In the genomic region with DNA sequence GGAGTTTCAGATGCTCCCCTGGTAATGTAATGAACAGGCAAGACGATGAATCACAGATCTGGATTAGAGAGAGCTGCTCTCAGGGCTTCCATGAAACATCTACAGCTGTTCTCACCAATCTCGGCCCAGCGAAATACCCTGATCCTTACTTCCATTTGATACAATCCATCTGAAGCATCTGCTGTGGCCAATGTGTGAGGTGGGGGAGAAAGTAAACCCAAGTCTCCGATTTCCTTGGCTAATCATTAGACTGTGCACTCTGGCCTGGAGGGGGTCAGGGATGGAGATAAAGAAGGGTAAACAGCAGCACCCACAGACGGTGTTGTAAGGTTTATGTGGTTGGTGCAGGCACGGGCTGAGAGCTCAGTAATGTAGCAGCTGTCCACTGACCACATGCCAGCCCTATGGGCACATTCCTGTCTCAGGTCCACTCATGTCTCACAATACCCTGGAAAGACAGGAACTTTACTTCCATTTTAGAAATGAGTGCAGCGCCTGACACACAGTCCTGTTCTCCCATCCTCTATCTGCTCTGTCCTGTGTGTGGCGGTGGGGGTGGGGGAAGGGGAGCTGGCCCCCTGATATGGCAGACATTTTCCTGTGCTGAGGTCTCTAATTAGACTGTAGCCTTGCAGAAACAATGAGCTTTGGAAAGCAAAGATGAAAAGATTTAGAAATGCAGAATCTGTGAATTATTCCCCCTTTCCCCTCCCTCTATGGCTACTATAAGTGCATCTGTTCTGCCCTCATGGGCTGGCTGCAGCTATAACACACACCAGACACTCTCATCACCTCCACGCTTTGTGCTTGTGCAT, we compare ENCODE assay signal across 1 cellular context.
TF ChIP-seq lines count a peak whose summit lies in the region.

No MANE protein-coding gene starts in this region.

TF ChIP-seq in HepG2, 621 proteins besides CTCF, POLR2A, EP300 and RAD21 (continued from another document and continues in another):
- TF ChIP-seq, protein P1, sequence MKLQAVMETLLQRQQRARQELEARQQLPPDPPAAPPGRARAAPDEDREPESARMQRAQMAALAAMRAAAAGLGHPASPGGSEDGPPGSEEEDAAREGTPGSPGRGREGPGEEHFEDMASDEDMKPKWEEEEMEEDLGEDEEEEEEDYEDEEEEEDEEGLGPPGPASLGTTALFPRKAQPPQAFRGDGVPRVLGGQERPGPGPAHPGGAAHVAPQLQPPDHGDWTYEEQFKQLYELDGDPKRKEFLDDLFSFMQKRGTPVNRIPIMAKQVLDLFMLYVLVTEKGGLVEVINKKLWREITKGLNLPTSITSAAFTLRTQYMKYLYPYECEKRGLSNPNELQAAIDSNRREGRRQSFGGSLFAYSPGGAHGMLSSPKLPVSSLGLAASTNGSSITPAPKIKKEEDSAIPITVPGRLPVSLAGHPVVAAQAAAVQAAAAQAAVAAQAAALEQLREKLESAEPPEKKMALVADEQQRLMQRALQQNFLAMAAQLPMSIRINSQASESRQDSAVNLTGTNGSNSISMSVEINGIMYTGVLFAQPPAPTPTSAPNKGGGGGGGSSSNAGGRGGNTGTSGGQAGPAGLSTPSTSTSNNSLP (IDR thresholded peaks at IDR 0.05; ENCODE audit: low read depth, low read length) = peak; percentile 82
- peak; percentile 83; the same call in 1 of the 2 replicates for TF ChIP-seq PITX1 (CRISPR knock-in tag; IDR thresholded peaks at IDR 0.05)
- peak; percentile 2; the same call in 1 of the 2 replicates for TF ChIP-seq TARDBP (CRISPR knock-in tag; IDR thresholded peaks at IDR 0.05)
- TF ChIP-seq, protein P2, sequence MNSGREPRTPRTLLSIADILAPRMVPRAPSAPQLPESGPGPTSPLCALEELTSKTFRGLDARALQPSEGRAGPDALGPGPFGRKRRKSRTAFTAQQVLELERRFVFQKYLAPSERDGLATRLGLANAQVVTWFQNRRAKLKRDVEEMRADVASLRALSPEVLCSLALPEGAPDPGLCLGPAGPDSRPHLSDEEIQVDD (CRISPR knock-in tag; IDR thresholded peaks at IDR 0.05; ENCODE audit: borderline replicate concordance) = no peak
- TF ChIP-seq SNAI1 (CRISPR knock-in tag; IDR thresholded peaks at IDR 0.05; ENCODE audit: borderline replicate concordance) = no peak
- no peak for TF ChIP-seq ATM (IDR thresholded peaks at IDR 0.05; ENCODE audit: borderline replicate concordance)
- TF ChIP-seq ZNF724P (CRISPR knock-in tag; IDR thresholded peaks at IDR 0.05; ENCODE audit: borderline replicate concordance) = no peak; the same call in 1 of the 2 replicates
- peak; percentile 47 for TF ChIP-seq ZFY (CRISPR knock-in tag; IDR thresholded peaks at IDR 0.05)
- peak; percentile 85 for TF ChIP-seq ZSCAN9 (CRISPR knock-in tag; IDR thresholded peaks at IDR 0.05; ENCODE audit: borderline replicate concordance)
- TF ChIP-seq FOXP1 (IDR thresholded peaks at IDR 0.05) = peak; percentile 33; the same call in 1 of the 2 replicates
- peak; percentile 95 for TF ChIP-seq FOXP1 (CRISPR knock-in tag; IDR thresholded peaks at IDR 0.05)
- peak; percentile 75 for TF ChIP-seq SAP130 (CRISPR knock-in tag; IDR thresholded peaks at IDR 0.05; ENCODE audit: low read depth)
- TF ChIP-seq FOXA1 (IDR thresholded peaks at IDR 0.05) = no peak; the same call in 1 of the 2 replicates
- TF ChIP-seq FOXA1 (CRISPR knock-in tag; IDR thresholded peaks at IDR 0.05) = peak; percentile 96
- TF ChIP-seq ZNF205 (CRISPR knock-in tag; IDR thresholded peaks at IDR 0.05) = no peak
- TF ChIP-seq, protein P3, sequence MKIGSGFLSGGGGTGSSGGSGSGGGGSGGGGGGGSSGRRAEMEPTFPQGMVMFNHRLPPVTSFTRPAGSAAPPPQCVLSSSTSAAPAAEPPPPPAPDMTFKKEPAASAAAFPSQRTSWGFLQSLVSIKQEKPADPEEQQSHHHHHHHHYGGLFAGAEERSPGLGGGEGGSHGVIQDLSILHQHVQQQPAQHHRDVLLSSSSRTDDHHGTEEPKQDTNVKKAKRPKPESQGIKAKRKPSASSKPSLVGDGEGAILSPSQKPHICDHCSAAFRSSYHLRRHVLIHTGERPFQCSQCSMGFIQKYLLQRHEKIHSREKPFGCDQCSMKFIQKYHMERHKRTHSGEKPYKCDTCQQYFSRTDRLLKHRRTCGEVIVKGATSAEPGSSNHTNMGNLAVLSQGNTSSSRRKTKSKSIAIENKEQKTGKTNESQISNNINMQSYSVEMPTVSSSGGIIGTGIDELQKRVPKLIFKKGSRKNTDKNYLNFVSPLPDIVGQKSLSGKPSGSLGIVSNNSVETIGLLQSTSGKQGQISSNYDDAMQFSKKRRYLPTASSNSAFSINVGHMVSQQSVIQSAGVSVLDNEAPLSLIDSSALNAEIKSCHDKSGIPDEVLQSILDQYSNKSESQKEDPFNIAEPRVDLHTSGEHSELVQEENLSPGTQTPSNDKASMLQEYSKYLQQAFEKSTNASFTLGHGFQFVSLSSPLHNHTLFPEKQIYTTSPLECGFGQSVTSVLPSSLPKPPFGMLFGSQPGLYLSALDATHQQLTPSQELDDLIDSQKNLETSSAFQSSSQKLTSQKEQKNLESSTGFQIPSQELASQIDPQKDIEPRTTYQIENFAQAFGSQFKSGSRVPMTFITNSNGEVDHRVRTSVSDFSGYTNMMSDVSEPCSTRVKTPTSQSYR (CRISPR knock-in tag; IDR thresholded peaks at IDR 0.05; ENCODE audit: borderline replicate concordance) = peak; percentile 87; the same call in 1 of the 2 replicates
- TF ChIP-seq SNAPC2 (CRISPR knock-in tag; IDR thresholded peaks at IDR 0.05) = 0 out of 2 replicates have a peak, but pooled peaks have one; percentile 13
- TF ChIP-seq MIER2 (CRISPR knock-in tag; IDR thresholded peaks at IDR 0.05) = peak; percentile 78
- peak; percentile 99 for TF ChIP-seq GFI1 (CRISPR knock-in tag; IDR thresholded peaks at IDR 0.05; ENCODE audit: borderline replicate concordance)
- peak; percentile 89 for TF ChIP-seq TFAP4 (IDR thresholded peaks at IDR 0.05; ENCODE audit: borderline replicate concordance, low read depth)
- peak; percentile 53 for TF ChIP-seq XRCC5 (optimal IDR thresholded peaks at IDR 0.05; ENCODE audit: low read length)
- peak; percentile 81; the same call in 1 of the 2 replicates for TF ChIP-seq GATA4 (IDR thresholded peaks at IDR 0.05; ENCODE audit: borderline replicate concordance, low read depth)
- TF ChIP-seq DMAP1 (CRISPR knock-in tag; IDR thresholded peaks at IDR 0.05) = peak; percentile 67
- TF ChIP-seq ZSCAN31 (CRISPR knock-in tag; IDR thresholded peaks at IDR 0.05; ENCODE audit: low read depth) = no peak
- no peak for TF ChIP-seq NONO (IDR thresholded peaks at IDR 0.05)
- peak; percentile 74 for TF ChIP-seq NONO (CRISPR knock-in tag; conservative IDR thresholded peaks at IDR 0.05)
- TF ChIP-seq ZNF891 (CRISPR knock-in tag; IDR thresholded peaks at IDR 0.05) = peak; percentile 62; the same call in 1 of the 2 replicates
- 0 out of 2 replicates have a peak, but pooled peaks have one; percentile 75 for TF ChIP-seq ATF5 (CRISPR knock-in tag; IDR thresholded peaks at IDR 0.05; ENCODE audit: low read depth)
- TF ChIP-seq, protein P4, sequence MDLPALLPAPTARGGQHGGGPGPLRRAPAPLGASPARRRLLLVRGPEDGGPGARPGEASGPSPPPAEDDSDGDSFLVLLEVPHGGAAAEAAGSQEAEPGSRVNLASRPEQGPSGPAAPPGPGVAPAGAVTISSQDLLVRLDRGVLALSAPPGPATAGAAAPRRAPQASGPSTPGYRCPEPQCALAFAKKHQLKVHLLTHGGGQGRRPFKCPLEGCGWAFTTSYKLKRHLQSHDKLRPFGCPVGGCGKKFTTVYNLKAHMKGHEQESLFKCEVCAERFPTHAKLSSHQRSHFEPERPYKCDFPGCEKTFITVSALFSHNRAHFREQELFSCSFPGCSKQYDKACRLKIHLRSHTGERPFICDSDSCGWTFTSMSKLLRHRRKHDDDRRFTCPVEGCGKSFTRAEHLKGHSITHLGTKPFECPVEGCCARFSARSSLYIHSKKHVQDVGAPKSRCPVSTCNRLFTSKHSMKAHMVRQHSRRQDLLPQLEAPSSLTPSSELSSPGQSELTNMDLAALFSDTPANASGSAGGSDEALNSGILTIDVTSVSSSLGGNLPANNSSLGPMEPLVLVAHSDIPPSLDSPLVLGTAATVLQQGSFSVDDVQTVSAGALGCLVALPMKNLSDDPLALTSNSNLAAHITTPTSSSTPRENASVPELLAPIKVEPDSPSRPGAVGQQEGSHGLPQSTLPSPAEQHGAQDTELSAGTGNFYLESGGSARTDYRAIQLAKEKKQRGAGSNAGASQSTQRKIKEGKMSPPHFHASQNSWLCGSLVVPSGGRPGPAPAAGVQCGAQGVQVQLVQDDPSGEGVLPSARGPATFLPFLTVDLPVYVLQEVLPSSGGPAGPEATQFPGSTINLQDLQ (CRISPR knock-in tag; IDR thresholded peaks at IDR 0.05) = no peak
- TF ChIP-seq SP5 (CRISPR knock-in tag; IDR thresholded peaks at IDR 0.05; ENCODE audit: borderline replicate concordance, low read depth) = no peak
- no peak for TF ChIP-seq NBN (conservative IDR thresholded peaks at IDR 0.05)
- TF ChIP-seq, protein P5, sequence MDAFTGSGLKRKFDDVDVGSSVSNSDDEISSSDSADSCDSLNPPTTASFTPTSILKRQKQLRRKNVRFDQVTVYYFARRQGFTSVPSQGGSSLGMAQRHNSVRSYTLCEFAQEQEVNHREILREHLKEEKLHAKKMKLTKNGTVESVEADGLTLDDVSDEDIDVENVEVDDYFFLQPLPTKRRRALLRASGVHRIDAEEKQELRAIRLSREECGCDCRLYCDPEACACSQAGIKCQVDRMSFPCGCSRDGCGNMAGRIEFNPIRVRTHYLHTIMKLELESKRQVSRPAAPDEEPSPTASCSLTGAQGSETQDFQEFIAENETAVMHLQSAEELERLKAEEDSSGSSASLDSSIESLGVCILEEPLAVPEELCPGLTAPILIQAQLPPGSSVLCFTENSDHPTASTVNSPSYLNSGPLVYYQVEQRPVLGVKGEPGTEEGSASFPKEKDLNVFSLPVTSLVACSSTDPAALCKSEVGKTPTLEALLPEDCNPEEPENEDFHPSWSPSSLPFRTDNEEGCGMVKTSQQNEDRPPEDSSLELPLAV (CRISPR knock-in tag; conservative IDR thresholded peaks at IDR 0.05; ENCODE audit: low read depth) = no peak
- TF ChIP-seq ONECUT2 (CRISPR knock-in tag; IDR thresholded peaks at IDR 0.05) = no peak
- peak; percentile 92 for TF ChIP-seq ZNF792 (CRISPR knock-in tag; IDR thresholded peaks at IDR 0.05)
- peak; percentile 50; the same call in 1 of the 2 replicates for TF ChIP-seq ZNF362 (CRISPR knock-in tag; IDR thresholded peaks at IDR 0.05; ENCODE audit: borderline replicate concordance)
- TF ChIP-seq SOX13 (IDR thresholded peaks at IDR 0.05) = no peak
- peak in 1 of 2 experiments; percentile 79; a peak in 2 of 4 replicates for TF ChIP-seq SOX13 (CRISPR knock-in tag; conservative IDR thresholded peaks at IDR 0.05 in 1 of 2, IDR thresholded peaks at IDR 0.05 in 1 of 2)
- peak; percentile 87 for TF ChIP-seq SKI (IDR thresholded peaks at IDR 0.05; ENCODE audit: partially characterized antibody)
- TF ChIP-seq, protein P6, sequence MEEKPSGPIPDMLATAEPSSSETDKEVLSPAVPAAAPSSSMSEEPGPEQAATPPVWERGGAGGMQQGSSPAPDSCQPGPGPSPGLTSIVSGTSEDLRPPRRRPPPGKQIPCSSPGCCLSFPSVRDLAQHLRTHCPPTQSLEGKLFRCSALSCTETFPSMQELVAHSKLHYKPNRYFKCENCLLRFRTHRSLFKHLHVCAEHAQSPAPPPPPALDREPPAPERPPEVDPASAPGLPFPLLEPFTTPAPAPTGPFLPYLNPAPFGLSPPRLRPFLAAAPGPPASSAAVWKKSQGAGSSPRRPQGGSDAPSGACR (CRISPR knock-in tag; IDR thresholded peaks at IDR 0.05) = no peak
- no peak for TF ChIP-seq SALL2 (CRISPR knock-in tag; IDR thresholded peaks at IDR 0.05)
